9 cellular contexts compared by ENCODE assay signal in the genomic region with DNA sequence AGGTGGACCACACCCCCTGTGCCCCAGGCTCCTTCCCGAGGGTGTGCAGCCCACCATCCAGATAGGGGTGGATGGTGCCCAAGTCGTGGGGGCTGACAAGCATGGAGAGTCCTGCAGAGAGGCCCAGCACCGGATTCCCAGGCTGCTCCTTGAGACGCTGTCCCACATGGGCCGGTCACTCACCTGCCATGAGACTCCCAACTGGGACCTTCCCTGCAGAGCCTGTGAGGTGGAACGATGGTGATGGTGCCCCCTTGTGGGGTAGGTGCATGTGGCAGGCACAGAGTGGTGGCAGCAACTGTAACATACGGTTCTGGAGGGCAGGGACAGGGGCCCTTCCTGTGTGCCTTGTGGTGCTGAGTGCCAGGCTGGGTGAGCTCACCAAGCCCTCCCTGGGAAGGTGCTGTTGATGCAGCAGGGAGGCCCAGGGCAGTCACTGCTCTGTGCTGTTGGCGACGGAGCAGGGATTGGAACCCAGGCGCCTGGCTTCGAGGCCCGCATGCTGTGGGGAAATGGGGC. TPM values are rescaled to one million over a fixed set of nuclear protein-coding genes. Genes with fewer than 3 reads are reported as not detected.
DNase-seq lines count a peak whose midpoint lies in the region; ATAC-seq and TF ChIP-seq lines count a peak whose summit lies in the region.
"Had no signal": no experiment of that assay in that cellular context is flagged by ENCODE, and none has a peak within 500 bp of the region (broad histone marks: within the 10 kb centered on the region; RNA-seq: fewer than 3 reads in every experiment).

No MANE protein-coding gene starts in this region.

- BruUV-seq in PC-3 (replicated peaks; lab: Mats Ljungman, UMichigan), result no TSS peak

- H3K9me2 ChIP-seq in PC-3 (replicated peaks; ENCODE audit: low read length), result no peaks in the 10 kb centered on the region

- H3K27me3 Mint-ChIP-seq in activated T-helper 1 cell treated with anti-CD3 and anti-CD28 coated beads, Interleukin-12 subunit alpha, Interleukin-12 subunit beta, Interleukin-2, Interleukin-4 antibody, amounts not matched to agents 30 ng/mL and 10 ng/mL and 1 ng/mL, durations not matched to agents 14 hours and 24 hours and 36 hours (ENCODE audit: insufficient read depth), result no peaks in the 10 kb centered on the region
- H3K27me3 Mint-ChIP-seq: activated naive CD4-positive, alpha-beta T cell treated with anti-CD3 and anti-CD28 coated beads, Interleukin-2, amount 50 U/mL, for 24 hours had no signal

- CTCF ChIA-PET in HEK293T (lab: Yijun Ruan, JAX), result interaction anchor here (2.3 kb wide), 1 partner anchor 13 kb away, joined by 7 read pairs; no protein-coding TSS in a partner anchor
- CTCF ChIA-PET in PC-3 (lab: Charles Lee), result no interaction called here

- H3K4me1 ChIP-seq in PC-3 (ENCODE audit: insufficient read depth, low read length), result peaks cover 16% of the 10 kb centered on the region

- no peaks in the 10 kb centered on the region for H3K27me3 ChIP-seq in PC-3 (ENCODE audit: low read length)

- H3K4me1 Mint-ChIP-seq in activated T-helper 1 cell treated with anti-CD3 and anti-CD28 coated beads, Interleukin-12 subunit alpha, Interleukin-12 subunit beta, Interleukin-2, Interleukin-4 antibody, amounts not matched to agents 30 ng/mL and 10 ng/mL and 1 ng/mL, durations not matched to agents 14 hours and 24 hours and 36 hours (ENCODE audit: low read depth), result peaks cover 11% of the 10 kb centered on the region

- no peaks in the 10 kb centered on the region for H3K9me3 ChIP-seq in PC-3 (ENCODE audit: low read length)

- no peaks in the 10 kb centered on the region for H3K9me3 Mint-ChIP-seq in activated T-helper 1 cell treated with anti-CD3 and anti-CD28 coated beads, Interleukin-12 subunit alpha, Interleukin-12 subunit beta, Interleukin-2, Interleukin-4 antibody, amounts not matched to agents 30 ng/mL and 10 ng/mL and 1 ng/mL, durations not matched to agents 14 hours and 24 hours and 36 hours
- H3K9me3 Mint-ChIP-seq: activated naive CD4-positive, alpha-beta T cell treated with anti-CD3 and anti-CD28 coated beads, Interleukin-2, amount 50 U/mL, for 24 hours had no signal

- intact Hi-C loops in PC-3 (cut with micrococcal nuclease) (loop anchor here (5.0 kb wide), 1 partner anchor 34 kb away; a partner anchor contains a TSS), sciatic nerve (cut with DNase I) (no loop called here)
- intact Hi-C loops in activated T-helper 1 cell treated with anti-CD3 and anti-CD28 coated beads, Interleukin-12 subunit alpha, Interleukin-12 subunit beta, Interleukin-2, Interleukin-4 antibody, amounts not matched to agents 30 ng/mL and 10 ng/mL and 1 ng/mL, durations not matched to agents 14 hours and 24 hours and 36 hours (cut with micrococcal nuclease), result loop anchor here (1.0 kb wide), 1 partner anchor 33 kb away; a partner anchor contains a TSS

- peaks cover 4% of the 10 kb centered on the region for H3F3A ChIP-seq in PC-3 (ENCODE audit: low read length, unreplicated experiment)

- no peak overlapping the region for H2AFZ ChIP-seq in PC-3 (ENCODE audit: low read length)

- H3K27ac ChIP-seq in PC-3 (ENCODE audit: low read length), result no peak overlapping the region

- no peaks in the 10 kb centered on the region for H3K36me3 ChIP-seq in PC-3 (ENCODE audit: low read depth, low read length)

- no peak for TF ChIP-seq POLR2A in GM18505 (IDR thresholded peaks at IDR 0.05; ENCODE audit: borderline replicate concordance, extremely low read depth, insufficient read depth, insufficient read length)

- H3K4me3 Mint-ChIP-seq in activated T-helper 1 cell treated with anti-CD3 and anti-CD28 coated beads, Interleukin-12 subunit alpha, Interleukin-12 subunit beta, Interleukin-2, Interleukin-4 antibody, amounts not matched to agents 30 ng/mL and 10 ng/mL and 1 ng/mL, durations not matched to agents 14 hours and 24 hours and 36 hours, result no peak overlapping the region
- H3K4me3 Mint-ChIP-seq: activated naive CD4-positive, alpha-beta T cell treated with anti-CD3 and anti-CD28 coated beads, Interleukin-2, amount 50 U/mL, for 24 hours had no signal

- POLR2A ChIA-PET in HEK293T (lab: Yijun Ruan, JAX) (interaction anchor here (1.0 to 2.3 kb wide), 3 partner anchors 34 to 87 kb away, joined by 3 to 10 read pairs (median 3); a partner anchor contains a TSS), PC-3 (lab: Charles Lee; ENCODE audit: unreplicated experiment) (no interaction called here)

- H3K27ac Mint-ChIP-seq in activated T-helper 1 cell treated with anti-CD3 and anti-CD28 coated beads, Interleukin-12 subunit alpha, Interleukin-12 subunit beta, Interleukin-2, Interleukin-4 antibody, amounts not matched to agents 30 ng/mL and 10 ng/mL and 1 ng/mL, durations not matched to agents 14 hours and 24 hours and 36 hours, result no peak overlapping the region
- H3K27ac Mint-ChIP-seq: activated naive CD4-positive, alpha-beta T cell treated with anti-CD3 and anti-CD28 coated beads, Interleukin-2, amount 50 U/mL, for 24 hours had no signal

- ATAC-seq in PC-3 (peak; percentile 73), sciatic nerve (peak; percentile 18), GM18505 (IDR thresholded peaks at IDR 0.05; ENCODE audit: unreplicated experiment) (no peak), GM19328 (IDR thresholded peaks at IDR 0.05; ENCODE audit: unreplicated experiment) (no peak)

- DNase-seq in COR-L47 (lab: John Stamatoyannopoulos, UW), result peak; percentile 48
- peak; percentile 70 for DNase-seq in HEK293T (ENCODE audit: extremely low spot score)
- peak; percentile 72 for DNase-seq in PC-3
- DNase-seq in activated T-helper 1 cell treated with anti-CD3 and anti-CD28 coated beads, Interleukin-12 subunit alpha, Interleukin-12 subunit beta, Interleukin-2, Interleukin-4 antibody, amounts not matched to agents 30 ng/mL and 10 ng/mL and 1 ng/mL, durations not matched to agents 14 hours and 24 hours and 36 hours (ENCODE audit: low spot score), result peak; percentile 49
- DNase-seq in glomerular endothelial cell (ENCODE audit: extremely low read depth, low read depth, low spot score), result peak; percentile 4
- DNase-seq in sciatic nerve (ENCODE audit: low spot score), result peak; percentile 70

- peaks cover 48% of the 10 kb centered on the region for H3K79me2 ChIP-seq in PC-3 (ENCODE audit: low read length)

- no peaks in the 10 kb centered on the region; the same call in none of the 2 replicates for H4K20me1 ChIP-seq in PC-3 (ENCODE audit: low read length)

- H3K4me2 ChIP-seq in PC-3 (ENCODE audit: low read length), result no peak overlapping the region

- no peak overlapping the region for H3K4me3 ChIP-seq in PC-3 (ENCODE audit: low read length)

- peak; percentile 76 for TF ChIP-seq CTCF in PC-3 (conservative IDR thresholded peaks at IDR 0.05; ENCODE audit: low read depth, low read length)

- H3K9ac ChIP-seq in PC-3 (ENCODE audit: low read length), result no peak overlapping the region

- H3K36me3 Mint-ChIP-seq in activated T-helper 1 cell treated with anti-CD3 and anti-CD28 coated beads, Interleukin-12 subunit alpha, Interleukin-12 subunit beta, Interleukin-2, Interleukin-4 antibody, amounts not matched to agents 30 ng/mL and 10 ng/mL and 1 ng/mL, durations not matched to agents 14 hours and 24 hours and 36 hours (ENCODE audit: low read depth), result no peaks in the 10 kb centered on the region
- H3K36me3 Mint-ChIP-seq: activated naive CD4-positive, alpha-beta T cell treated with anti-CD3 and anti-CD28 coated beads, Interleukin-2, amount 50 U/mL, for 24 hours had no signal

TF ChIP-seq in HEK293T, 16 proteins besides CTCF, POLR2A, EP300 and RAD21 (continues in another document):
- TF ChIP-seq HDGF (IDR thresholded peaks at IDR 0.05; ENCODE audit: borderline replicate concordance), result no peak
- no peak for TF ChIP-seq ARNT (IDR thresholded peaks at IDR 0.05)
- TF ChIP-seq BHLHE40 (IDR thresholded peaks at IDR 0.05; ENCODE audit: borderline replicate concordance), result no peak
- no peak for TF ChIP-seq SUZ12 (IDR thresholded peaks at IDR 0.05)
- TF ChIP-seq L3MBTL2 (conservative IDR thresholded peaks at IDR 0.05), result no peak
- no peak for TF ChIP-seq TARDBP (IDR thresholded peaks at IDR 0.05)

RNA-seq across cellular contexts. Expression of a gene that starts 33.1 kb away (rescaled TPM):
- total RNA-seq in PC-3 (2014; rRNA removed), result 37.0 and 46.4 TPM in 2 replicates
- total RNA-seq in activated T-helper 1 cell treated with anti-CD3 and anti-CD28 coated beads, Interleukin-12 subunit alpha, Interleukin-12 subunit beta, Interleukin-2, Interleukin-4 antibody, amounts not matched to agents 30 ng/mL and 10 ng/mL and 1 ng/mL, durations not matched to agents 14 hours and 24 hours and 36 hours, result 20.4 and 20.5 TPM in 2 replicates
- total RNA-seq in glomerular endothelial cell, result 39.6 and 44.7 TPM in 2 replicates
- total RNA-seq in sciatic nerve, result 19.3 TPM

RNA-seq across cellular contexts. Expression of a gene that starts 34.7 kb away (rescaled TPM):
- total RNA-seq in PC-3 (2014; rRNA removed), result 0.75 and 1.1 TPM in 2 replicates
- total RNA-seq in activated T-helper 1 cell treated with anti-CD3 and anti-CD28 coated beads, Interleukin-12 subunit alpha, Interleukin-12 subunit beta, Interleukin-2, Interleukin-4 antibody, amounts not matched to agents 30 ng/mL and 10 ng/mL and 1 ng/mL, durations not matched to agents 14 hours and 24 hours and 36 hours, result 0.16 and 0.20 TPM in 2 replicates
- total RNA-seq in glomerular endothelial cell, result 0.29 TPM in 2 replicates
- total RNA-seq in sciatic nerve, result not detected

RNA-seq across cellular contexts. Expression of a gene that starts 47.0 kb away (rescaled TPM):
- total RNA-seq in PC-3 (2014; rRNA removed), result 22.3 and 35.5 TPM in 2 replicates
- total RNA-seq in activated T-helper 1 cell treated with anti-CD3 and anti-CD28 coated beads, Interleukin-12 subunit alpha, Interleukin-12 subunit beta, Interleukin-2, Interleukin-4 antibody, amounts not matched to agents 30 ng/mL and 10 ng/mL and 1 ng/mL, durations not matched to agents 14 hours and 24 hours and 36 hours, result 46.8 and 53.6 TPM in 2 replicates
- 33.6 and 45.6 TPM in 2 replicates for total RNA-seq in glomerular endothelial cell
- 8.8 TPM for total RNA-seq in sciatic nerve

RNA-seq across cellular contexts. Expression of a gene that starts 49.8 kb away (rescaled TPM):
- total RNA-seq in PC-3 (2014; rRNA removed) (0.52 and 2.4 TPM in 2 replicates), glomerular endothelial cell (0.53 and 0.78 TPM in 2 replicates), sciatic nerve (0.45 TPM)
- 4.3 and 4.7 TPM in 2 replicates for total RNA-seq in activated T-helper 1 cell treated with anti-CD3 and anti-CD28 coated beads, Interleukin-12 subunit alpha, Interleukin-12 subunit beta, Interleukin-2, Interleukin-4 antibody, amounts not matched to agents 30 ng/mL and 10 ng/mL and 1 ng/mL, durations not matched to agents 14 hours and 24 hours and 36 hours

RNA-seq across cellular contexts. Expression of a gene that starts 52.0 kb away (rescaled TPM):
- total RNA-seq in PC-3 (2014; rRNA removed), result 18.3 and 23.2 TPM in 2 replicates
- total RNA-seq in activated T-helper 1 cell treated with anti-CD3 and anti-CD28 coated beads, Interleukin-12 subunit alpha, Interleukin-12 subunit beta, Interleukin-2, Interleukin-4 antibody, amounts not matched to agents 30 ng/mL and 10 ng/mL and 1 ng/mL, durations not matched to agents 14 hours and 24 hours and 36 hours, result 18.4 and 22.8 TPM in 2 replicates
- 19.4 and 25.3 TPM in 2 replicates for total RNA-seq in glomerular endothelial cell
- 20.8 TPM for total RNA-seq in sciatic nerve

Comparison
In these comparisons a context has a peak if more than half of its experiments do, and no peak if none do; other contexts are left out.
1. DNase-seq: peak in every context shown above with its lines; median percentile 72 in PC-3; 70 in HEK293T; 70 in sciatic nerve; 49 in activated T-helper 1 cell treated with anti-CD3 and anti-CD28 coated beads, Interleukin-12 subunit alpha, Interleukin-12 subunit beta, Interleukin-2, Interleukin-4 antibody, amounts not matched to agents 30 ng/mL and 10 ng/mL and 1 ng/mL, durations not matched to agents 14 hours and 24 hours and 36 hours; 48 in COR-L47; 4 in glomerular endothelial cell.
2. ATAC-seq: peak in PC-3 (single experiment) and sciatic nerve (single experiment); none in GM18505 (single experiment) and GM19328 (single experiment).